15 cellular contexts compared by ENCODE assay signal in genomic region chr1:156079762-156080597, GRCh38. TPM values are rescaled to one million over a fixed set of nuclear protein-coding genes. Genes with fewer than 3 reads are reported as not detected.
A peak's percentile ranks its signal among the peaks of the same experiment; 100 is the strongest.
DNase-seq lines count a peak whose midpoint lies in the region; ATAC-seq and TF ChIP-seq lines count a peak whose summit lies in the region.
"Had no signal": no experiment of that assay in that cellular context is flagged by ENCODE, and none has a peak within 500 bp of the region (broad histone marks: within the 10 kb centered on the region; RNA-seq: fewer than 3 reads in every experiment).

No MANE protein-coding gene starts in this region.

- no peak for ATAC-seq in HG03378 (IDR thresholded peaks at IDR 0.05; ENCODE audit: unreplicated experiment)
- ATAC-seq: heart right ventricle had no signal

- H3K9ac ChIP-seq in ES-I3 (ENCODE audit: low read depth, low read length) (peak overlapping the region; percentile 85; the same call in 1 of the 2 replicates), SK-N-MC (ENCODE audit: insufficient read length) (peak overlapping the region; percentile 84)

- H3K36me3 ChIP-seq in ES-I3 (ENCODE audit: insufficient read depth, low read length): no peaks in the 10 kb centered on the region
- peaks cover 40% of the 10 kb centered on the region for H3K36me3 ChIP-seq in SK-N-MC (ENCODE audit: insufficient read depth, low read length)
- H3K36me3 ChIP-seq: adrenal gland, heart right ventricle, Peyer's patch, right atrium auricular region, thoracic aorta had no signal

- H3K36me3 Mint-ChIP-seq in osteocyte (ENCODE audit: unreplicated experiment): peaks cover 10% of the 10 kb centered on the region

- no peak for DNase-seq in SK-N-MC (ENCODE audit: low read depth, low spot score)
- DNase-seq in fibroblast of villous mesenchyme (ENCODE audit: low read depth): no peak
- DNase-seq in osteocyte (ENCODE audit: extremely low spot score, unreplicated experiment): no peak
- no peak for DNase-seq in germinal center (ENCODE audit: low spot score)
- no peak for DNase-seq in hypothalamus (lab: John Stamatoyannopoulos, UW)
- no peak for DNase-seq in epidermal melanocyte (ENCODE audit: insufficient read length, low spot score)
- DNase-seq: adrenal gland, Calu3, heart right ventricle, midbrain, Peyer's patch had no signal

- H3K9me3 ChIP-seq in ES-I3 (ENCODE audit: control insufficient read depth, insufficient read depth, low read length): no peaks in the 10 kb centered on the region
- no peaks in the 10 kb centered on the region for H3K9me3 ChIP-seq in SK-N-MC (ENCODE audit: low read depth, low read length)
- H3K9me3 ChIP-seq: adrenal gland, heart right ventricle, Peyer's patch, right atrium auricular region, thoracic aorta had no signal

- H3K27ac ChIP-seq in SK-N-MC: peak overlapping the region; percentile 21; the same call in 1 of the 2 replicates
- H3K27ac ChIP-seq: adrenal gland, heart right ventricle, Peyer's patch, right atrium auricular region, thoracic aorta had no signal

- H3K4me3 Mint-ChIP-seq in osteocyte (ENCODE audit: unreplicated experiment): peak overlapping the region; percentile 92

- H3K27ac Mint-ChIP-seq in osteocyte (ENCODE audit: unreplicated experiment): peak overlapping the region; percentile 80

- peaks cover 77% of the 10 kb centered on the region for H3K4me1 Mint-ChIP-seq in osteocyte (ENCODE audit: unreplicated experiment)

- H3K9me3 Mint-ChIP-seq in osteocyte (ENCODE audit: unreplicated experiment): no peaks in the 10 kb centered on the region

- H3K4me1 ChIP-seq in ES-I3 (ENCODE audit: insufficient read depth, low read length): peaks cover 46% of the 10 kb centered on the region

- TF ChIP-seq CTCF in fibroblast of villous mesenchyme (IDR thresholded peaks at IDR 0.05; ENCODE audit: insufficient read depth, low read depth, low read length) (no peak), osteocyte (IDR thresholded peaks at IDR 0.05) (no peak)

- peak overlapping the region; percentile 82 for H3K4me3 ChIP-seq in SK-N-MC
- H3K4me3 ChIP-seq in fibroblast of villous mesenchyme (ENCODE audit: low read depth, low read length): peak overlapping the region; percentile 56
- H3K4me3 ChIP-seq: adrenal gland, Peyer's patch, right atrium auricular region, thoracic aorta had no signal

- H3K27me3 Mint-ChIP-seq in osteocyte (ENCODE audit: unreplicated experiment): no peaks in the 10 kb centered on the region

RNA-seq across cellular contexts. Expression of gene MEX3A, which starts 2.3 kb away (rescaled TPM):
- total RNA-seq in fibroblast of villous mesenchyme (1.7 and 1.9 TPM in 2 replicates), osteocyte (19.8 and 20.7 TPM in 2 replicates)

RNA-seq across cellular contexts. Expression of gene RAB25, which starts 19.0 kb away (rescaled TPM):
- not detected in 2 replicates for total RNA-seq in fibroblast of villous mesenchyme
- total RNA-seq in osteocyte: not detected in 2 replicates
- total RNA-seq: thoracic aorta had no signal

RNA-seq across cellular contexts. Expression of gene LAMTOR2, which starts 25.4 kb away (rescaled TPM):
- 38.3 and 40.6 TPM in 2 replicates for total RNA-seq in fibroblast of villous mesenchyme
- total RNA-seq in osteocyte: 56.2 and 59.9 TPM in 2 replicates

RNA-seq across cellular contexts. Expression of gene UBQLN4, which starts 26.4 kb away (rescaled TPM):
- total RNA-seq in fibroblast of villous mesenchyme (13.5 and 20.3 TPM in 2 replicates), osteocyte (36.4 and 36.9 TPM in 2 replicates)

RNA-seq across cellular contexts. Expression of gene LMNA, which starts 34.5 kb away (rescaled TPM):
- 694 and 1,059 TPM in 2 replicates for total RNA-seq in fibroblast of villous mesenchyme
- 733 and 792 TPM in 2 replicates for total RNA-seq in osteocyte
